8 cellular contexts compared by ENCODE assay signal in genomic region chr19:49927526-49928264, GRCh38. TPM values are rescaled to one million over a fixed set of nuclear protein-coding genes. Genes with fewer than 3 reads are reported as not detected.
DNase-seq lines count a peak whose midpoint lies in the region; ATAC-seq and TF ChIP-seq lines count a peak whose summit lies in the region.

No MANE protein-coding gene starts in this region.

- H3K36me3 Mint-ChIP-seq in activated T-cell treated with anti-CD3 and anti-CD28 coated beads, Interleukin-2, amount 50 U/mL, for 24 hours (ENCODE audit: low read depth): peaks cover 92% of the 10 kb centered on the region
- peaks cover 29% of the 10 kb centered on the region for H3K36me3 Mint-ChIP-seq in WTC11

- WGBS in prostate gland: 83% methylated on average over 14 of the region's 14 CpGs

- CTCF ChIA-PET in WTC11 (lab: Charles Lee): interaction anchor here (1.0 to 1.5 kb wide), 2 partner anchors 10 to 12 kb away, joined by 3 to 7 read pairs; no protein-coding TSS in a partner anchor

- H3K36me3 ChIP-seq in prostate gland: no peaks in the 10 kb centered on the region

- DNase-seq in activated T-cell treated with anti-CD3 and anti-CD28 coated beads, Interleukin-2, amount 50 U/mL, for 24 hours: no peak
- no peak for DNase-seq in activated T-cell treated with anti-CD3 and anti-CD28 coated beads, Interleukin-2, amount 50 U/mL, for 1 hour
- DNase-seq in WTC11 (ENCODE audit: low spot score): no peak
- no peak for DNase-seq in stimulated activated naive CD8-positive, alpha-beta T cell treated with anti-CD3 and anti-CD28 coated beads, Interleukin-15, amount 100 ng/mL, for 72 hours
- no peak for DNase-seq in prostate gland (ENCODE audit: low spot score)
- DNase-seq in NCI-H187 (lab: John Stamatoyannopoulos, UW): no peak

- H3K9me3 ChIP-seq in iPS-18c (ENCODE audit: control insufficient read depth, insufficient read depth, low read length) (peaks cover 3% of the 10 kb centered on the region), prostate gland (no peaks in the 10 kb centered on the region)

- peak overlapping the region; percentile 99 for H3K27ac Mint-ChIP-seq in activated T-cell treated with anti-CD3 and anti-CD28 coated beads, Interleukin-2, amount 50 U/mL, for 24 hours
- H3K27ac Mint-ChIP-seq in WTC11: peak overlapping the region; percentile 19; the same call in 1 of the 2 replicates
- H3K27ac Mint-ChIP-seq in stimulated activated naive CD8-positive, alpha-beta T cell treated with anti-CD3 and anti-CD28 coated beads, Interleukin-15, amount 100 ng/mL, for 72 hours: peak overlapping the region; percentile 96

- no peaks in the 10 kb centered on the region for H3K27me3 ChIP-seq in prostate gland (replicated peaks; ENCODE audit: insufficient read depth)

- POLR2A ChIA-PET in WTC11 (lab: Charles Lee): interaction anchor here (0.7 kb wide), 2 partner anchors 339 to 545 kb away, joined by 3 to 5 read pairs; no protein-coding TSS in a partner anchor

- peaks cover 73% of the 10 kb centered on the region for H3K4me1 Mint-ChIP-seq in activated T-cell treated with anti-CD3 and anti-CD28 coated beads, Interleukin-2, amount 50 U/mL, for 24 hours (ENCODE audit: low read depth)
- peaks cover 31% of the 10 kb centered on the region for H3K4me1 Mint-ChIP-seq in WTC11
- H3K4me1 Mint-ChIP-seq in stimulated activated naive CD8-positive, alpha-beta T cell treated with anti-CD3 and anti-CD28 coated beads, Interleukin-15, amount 100 ng/mL, for 72 hours: peaks cover 85% of the 10 kb centered on the region

- no peaks in the 10 kb centered on the region for H3K27me3 Mint-ChIP-seq in activated T-cell treated with anti-CD3 and anti-CD28 coated beads, Interleukin-2, amount 50 U/mL, for 24 hours
- peaks cover 4% of the 10 kb centered on the region; the same call in 1 of the 2 replicates for H3K27me3 Mint-ChIP-seq in WTC11 (ENCODE audit: low read depth)
- H3K27me3 Mint-ChIP-seq in stimulated activated naive CD8-positive, alpha-beta T cell treated with anti-CD3 and anti-CD28 coated beads, Interleukin-15, amount 100 ng/mL, for 72 hours: no peaks in the 10 kb centered on the region

- TF ChIP-seq POLR2A in prostate gland (IDR thresholded peaks at IDR 0.05): no peak

- peak overlapping the region; percentile 99 for H3K4me3 Mint-ChIP-seq in activated T-cell treated with anti-CD3 and anti-CD28 coated beads, Interleukin-2, amount 50 U/mL, for 24 hours
- H3K4me3 Mint-ChIP-seq in WTC11: peak overlapping the region; percentile 99
- peak overlapping the region; percentile 94 to 99 for H3K4me3 Mint-ChIP-seq in stimulated activated naive CD8-positive, alpha-beta T cell treated with anti-CD3 and anti-CD28 coated beads, Interleukin-15, amount 100 ng/mL, for 72 hours

- no peak overlapping the region for H3K27ac ChIP-seq in prostate gland

- ATAC-seq in WTC11: no peak
- no peak for ATAC-seq in stimulated activated naive CD8-positive, alpha-beta T cell treated with anti-CD3 and anti-CD28 coated beads, Interleukin-15, amount 100 ng/mL, for 72 hours
- no peak for ATAC-seq in HG03196 (IDR thresholded peaks at IDR 0.05; ENCODE audit: unreplicated experiment)

- peaks cover 12% of the 10 kb centered on the region for H3K4me1 ChIP-seq in prostate gland (replicated peaks)

- intact Hi-C loops in prostate gland (cut with DNase I): no loop called here

- H3K9me3 Mint-ChIP-seq in activated T-cell treated with anti-CD3 and anti-CD28 coated beads, Interleukin-2, amount 50 U/mL, for 24 hours: peaks cover 4% of the 10 kb centered on the region
- H3K9me3 Mint-ChIP-seq in WTC11: no peaks in the 10 kb centered on the region
- H3K9me3 Mint-ChIP-seq in stimulated activated naive CD8-positive, alpha-beta T cell treated with anti-CD3 and anti-CD28 coated beads, Interleukin-15, amount 100 ng/mL, for 72 hours: peaks cover 14 to 17% of the 10 kb centered on the region in 2 donors

- TF ChIP-seq CTCF in WTC11 (IDR thresholded peaks at IDR 0.05): no peak
- no peak for TF ChIP-seq CTCF in prostate gland (IDR thresholded peaks at IDR 0.05)

- H3K4me3 ChIP-seq in iPS-18c (ENCODE audit: insufficient read depth, low read depth, low read length) (peak overlapping the region; percentile 34; the same call in 1 of the 2 replicates), prostate gland (no peak overlapping the region)

TF ChIP-seq in WTC11, 78 proteins besides CTCF, POLR2A, EP300 and RAD21 (continues in another document):
- TF ChIP-seq MXD4 (CRISPR knock-in tag; IDR thresholded peaks at IDR 0.05; ENCODE audit: borderline replicate concordance) (no peak), JAZF1 (CRISPR knock-in tag; IDR thresholded peaks at IDR 0.05) (no peak), SMAD3 (CRISPR knock-in tag; IDR thresholded peaks at IDR 0.05; ENCODE audit: borderline replicate concordance) (no peak), USF2 (CRISPR knock-in tag; IDR thresholded peaks at IDR 0.05) (no peak), ZNF425 (CRISPR knock-in tag; conservative IDR thresholded peaks at IDR 0.05) (no peak), PRDM15 (CRISPR knock-in tag; IDR thresholded peaks at IDR 0.05) (no peak), MYBL2 (CRISPR knock-in tag; IDR thresholded peaks at IDR 0.05) (no peak), ATF3 (CRISPR knock-in tag; conservative IDR thresholded peaks at IDR 0.05) (no peak), TP53 (CRISPR knock-in tag; IDR thresholded peaks at IDR 0.05) (no peak)

RNA-seq across cellular contexts. Expression of gene ATF5, which starts 1.3 kb away (rescaled TPM):
- total RNA-seq in WTC11 (2021) (9.0 to 10.8 TPM (median 10.8 TPM) in 3 replicates), prostate gland (10 to 100 TPM; 14.0 to 16.4 TPM)

RNA-seq across cellular contexts. Expression of gene NUP62, which starts 1.6 kb away (rescaled TPM):
- total RNA-seq in WTC11 (2021) (87.1 to 91.4 TPM (median 90.3 TPM) in 3 replicates), prostate gland (10 to 100 TPM; 44.4 to 76.9 TPM)

RNA-seq across cellular contexts. Expression of gene IL4I1, which starts 31.0 kb away (rescaled TPM):
- total RNA-seq in WTC11 (2021): 0.83 to 1.4 TPM (median 0.99 TPM) in 3 replicates
- 1 to 10 TPM in 1 of 2 donors, under 1 TPM in 1; 0.14 to 2.5 TPM for total RNA-seq in prostate gland

RNA-seq across cellular contexts. Expression of gene SIGLEC11, which starts 33.3 kb away (rescaled TPM):
- not detected in 3 replicates for total RNA-seq in WTC11 (2021)
- 1 to 10 TPM in 1 of 2 donors, under 1 TPM in 1; 0.68 to 1.0 TPM for total RNA-seq in prostate gland

RNA-seq across cellular contexts. Expression of gene TBC1D17, which starts 50.2 kb away (rescaled TPM):
- total RNA-seq in WTC11 (2021): 44.4 to 52.8 TPM (median 46.7 TPM) in 3 replicates
- 10 to 100 TPM; 33.0 to 51.4 TPM for total RNA-seq in prostate gland

Comparison
In these comparisons a context has a peak if more than half of its experiments do, and no peak if none do; other contexts are left out.
1. H3K27ac Mint-ChIP-seq: peak in every context shown above with its lines; median percentile 99 in activated T-cell treated with anti-CD3 and anti-CD28 coated beads, Interleukin-2, amount 50 U/mL, for 24 hours; 96 in stimulated activated naive CD8-positive, alpha-beta T cell treated with anti-CD3 and anti-CD28 coated beads, Interleukin-15, amount 100 ng/mL, for 72 hours; 19 in WTC11.